In genomic region chr12:58372298-58372697, GRCh38 we compare ENCODE assay signal across 16 cellular contexts.
DNase-seq lines count a peak whose midpoint lies in the region; ATAC-seq lines count a peak whose summit lies in the region.
"Had no signal": no experiment of that assay in that cellular context is flagged by ENCODE, and none has a peak within 500 bp of the region (broad histone marks: within the 10 kb centered on the region; RNA-seq: fewer than 3 reads in every experiment).

No MANE protein-coding gene starts in this region.

- H3K27me3 Mint-ChIP-seq in activated CD8-positive, alpha-beta memory T cell treated with anti-CD3 and anti-CD28 coated beads, Interleukin-2, amount 10 ng/mL, durations not matched to agents 7 days and 5 days = no peaks in the 10 kb centered on the region

- no peak overlapping the region for H3K27ac Mint-ChIP-seq in activated CD8-positive, alpha-beta memory T cell treated with anti-CD3 and anti-CD28 coated beads, Interleukin-2, amount 10 ng/mL, durations not matched to agents 7 days and 5 days
- H3K27ac Mint-ChIP-seq: HFFc6, natural killer cell, WTC11 had no signal

- no peaks in the 10 kb centered on the region for H3K4me1 Mint-ChIP-seq in activated CD8-positive, alpha-beta memory T cell treated with anti-CD3 and anti-CD28 coated beads, Interleukin-2, amount 10 ng/mL, durations not matched to agents 7 days and 5 days
- H3K4me1 Mint-ChIP-seq: natural killer cell, WTC11 had no signal

- H3K36me3 Mint-ChIP-seq in activated CD8-positive, alpha-beta memory T cell treated with anti-CD3 and anti-CD28 coated beads, Interleukin-2, amount 10 ng/mL, durations not matched to agents 7 days and 5 days = no peaks in the 10 kb centered on the region
- H3K36me3 Mint-ChIP-seq: natural killer cell, WTC11 had no signal

- no peak overlapping the region for H3K4me3 Mint-ChIP-seq in activated CD8-positive, alpha-beta memory T cell treated with anti-CD3 and anti-CD28 coated beads, Interleukin-2, amount 10 ng/mL, durations not matched to agents 7 days and 5 days
- H3K4me3 Mint-ChIP-seq: HFFc6, natural killer cell, WTC11 had no signal

- CTCF ChIA-PET in activated CD8-positive, alpha-beta memory T cell treated with anti-CD3 and anti-CD28 coated beads, Interleukin-2, amount 10 ng/mL, durations not matched to agents 7 days and 5 days (lab: Charles Lee) = no interaction called here

- ATAC-seq in GM18508 (IDR thresholded peaks at IDR 0.05; ENCODE audit: insufficient read depth, unreplicated experiment) (peak; percentile 85), GM19468 (IDR thresholded peaks at IDR 0.05; ENCODE audit: extremely low read depth, unreplicated experiment) (peak; percentile 90), HG02870 (IDR thresholded peaks at IDR 0.05; ENCODE audit: unreplicated experiment) (peak; percentile 99), HG03460 (IDR thresholded peaks at IDR 0.05; ENCODE audit: unreplicated experiment) (peak; percentile 85), sciatic nerve (no peak)
- no peak for ATAC-seq in activated CD8-positive, alpha-beta memory T cell treated with anti-CD3 and anti-CD28 coated beads, Interleukin-2, amount 10 ng/mL, durations not matched to agents 7 days and 5 days
- ATAC-seq: left cardiac atrium, natural killer cell, WTC11 had no signal

- no peaks in the 10 kb centered on the region for H3K9me3 Mint-ChIP-seq in activated CD8-positive, alpha-beta memory T cell treated with anti-CD3 and anti-CD28 coated beads, Interleukin-2, amount 10 ng/mL, durations not matched to agents 7 days and 5 days (ENCODE audit: low read depth)
- H3K9me3 Mint-ChIP-seq: HFFc6, natural killer cell had no signal

- intact Hi-C loops in sciatic nerve (cut with DNase I) = no loop called here

- DNase-seq in C1 segment of cervical spinal cord (lab: John Stamatoyannopoulos, UW) (no peak), sciatic nerve (ENCODE audit: low spot score) (no peak), NCI-H510A (lab: John Stamatoyannopoulos, UW) (no peak)
- DNase-seq in activated CD8-positive, alpha-beta memory T cell treated with anti-CD3 and anti-CD28 coated beads, Interleukin-2, amount 10 ng/mL, durations not matched to agents 7 days and 5 days = no peak
- DNase-seq: activated T-cell treated with anti-CD3 and anti-CD28 coated beads, Interleukin-2, amount 50 U/mL, for 1 hour; BE2C; HFFc6; left cardiac atrium; natural killer cell; SJCRH30; transverse colon had no signal

Comparison
In these comparisons a context has a peak if more than half of its experiments do, and no peak if none do; other contexts are left out.
1. ATAC-seq: peak in GM18508 (single experiment), GM19468 (single experiment), HG02870 (single experiment) and HG03460 (single experiment); none in sciatic nerve (single experiment) and activated CD8-positive, alpha-beta memory T cell treated with anti-CD3 and anti-CD28 coated beads, Interleukin-2, amount 10 ng/mL, durations not matched to agents 7 days and 5 days (single experiment).